Comparison of ENCODE assay signal across 8 cellular contexts in genomic region chr19:12294308-12295158, GRCh38. TPM values are rescaled to one million over a fixed set of nuclear protein-coding genes. Genes with fewer than 3 reads are reported as not detected.
DNase-seq lines count a peak whose midpoint lies in the region; ATAC-seq and TF ChIP-seq lines count a peak whose summit lies in the region.

TSS of gene ZNF44 (minus strand) at chr19:12294883. CDS start at chr19:12294694, 189 bp downstream.

- peak; percentile 99 for DNase-seq in DND-41
- peak; percentile 99 for DNase-seq in Karpas-422
- peak; percentile 98 for DNase-seq in activated effector memory CD4-positive, alpha-beta T cell treated with anti-CD3 and anti-CD28 coated beads, Interleukin-2, amount 50 U/mL, for 16 hours
- DNase-seq in fibroblast of the conjunctiva (ENCODE audit: low read depth): peak; percentile 88
- DNase-seq in nephron progenitor cell: peak; percentile 93
- peak; percentile 93 to 97 for DNase-seq in stimulated activated naive CD8-positive, alpha-beta T cell treated with anti-CD3 and anti-CD28 coated beads, Interleukin-15, amount 100 ng/mL, for 72 hours

- peaks cover 19% of the 10 kb centered on the region for H3K36me3 Mint-ChIP-seq in nephron progenitor cell (ENCODE audit: low read depth)

- peaks cover 29% of the 10 kb centered on the region for H3K4me1 ChIP-seq in DND-41 (ENCODE audit: insufficient read depth, low read length)
- H3K4me1 ChIP-seq in Karpas-422 (ENCODE audit: low read length): peaks cover 11% of the 10 kb centered on the region

- H3K27me3 Mint-ChIP-seq in nephron progenitor cell (ENCODE audit: low read depth, poor library complexity): peaks cover 8% of the 10 kb centered on the region
- H3K27me3 Mint-ChIP-seq in stimulated activated naive CD8-positive, alpha-beta T cell treated with anti-CD3 and anti-CD28 coated beads, Interleukin-15, amount 100 ng/mL, for 72 hours: no peaks in the 10 kb centered on the region

- H3K4me3 ChIP-seq in DND-41 (ENCODE audit: low read depth in 1 of 2, low read length in 2 of 2) (peak within 1 kb of the TSS; percentile 87 to 94), Karpas-422 (ENCODE audit: low read length) (peak within 1 kb of the TSS; percentile 89)

- H3K79me2 ChIP-seq in DND-41 (ENCODE audit: insufficient read depth, low read length): peaks cover 47% of the 10 kb centered on the region
- H3K79me2 ChIP-seq in Karpas-422 (ENCODE audit: low read length): peaks cover 45% of the 10 kb centered on the region

- H3K9ac ChIP-seq in DND-41 (ENCODE audit: low read depth, low read length) (peak within 1 kb of the TSS; percentile 83), Karpas-422 (ENCODE audit: low read length) (peak within 1 kb of the TSS; percentile 89)

- peaks cover 3% of the 10 kb centered on the region; the same call in 1 of the 2 replicates for H3K36me3 ChIP-seq in DND-41 (ENCODE audit: insufficient read depth, low read length)
- peaks cover 17% of the 10 kb centered on the region for H3K36me3 ChIP-seq in Karpas-422 (ENCODE audit: insufficient read depth, low read length)

- ATAC-seq in DND-41 (ENCODE audit: insufficient read depth, low read depth): peak; percentile 97
- peak; percentile 94 for ATAC-seq in GM21786 (IDR thresholded peaks at IDR 0.05; ENCODE audit: unreplicated experiment)
- ATAC-seq in stimulated activated naive CD8-positive, alpha-beta T cell treated with anti-CD3 and anti-CD28 coated beads, Interleukin-15, amount 100 ng/mL, for 72 hours: peak; percentile 99

- peak within 1 kb of the TSS; percentile 99 for H3K27ac Mint-ChIP-seq in nephron progenitor cell
- H3K27ac Mint-ChIP-seq in stimulated activated naive CD8-positive, alpha-beta T cell treated with anti-CD3 and anti-CD28 coated beads, Interleukin-15, amount 100 ng/mL, for 72 hours: peak within 1 kb of the TSS; percentile 96 to 98

- peak within 1 kb of the TSS; percentile 95 for H3K4me2 ChIP-seq in DND-41 (ENCODE audit: insufficient read depth, low read length)
- peak within 1 kb of the TSS; percentile 92 for H3K4me2 ChIP-seq in Karpas-422 (ENCODE audit: low read depth, low read length, poor library complexity, severe bottlenecking)

- peaks cover 25% of the 10 kb centered on the region for H3K4me1 Mint-ChIP-seq in nephron progenitor cell
- peaks cover 48% of the 10 kb centered on the region for H3K4me1 Mint-ChIP-seq in stimulated activated naive CD8-positive, alpha-beta T cell treated with anti-CD3 and anti-CD28 coated beads, Interleukin-15, amount 100 ng/mL, for 72 hours

- peak within 1 kb of the TSS; percentile 99 for H3K4me3 Mint-ChIP-seq in nephron progenitor cell
- H3K4me3 Mint-ChIP-seq in stimulated activated naive CD8-positive, alpha-beta T cell treated with anti-CD3 and anti-CD28 coated beads, Interleukin-15, amount 100 ng/mL, for 72 hours: peak within 1 kb of the TSS; percentile 100

- H3K9me3 Mint-ChIP-seq in nephron progenitor cell: peaks cover 54% of the 10 kb centered on the region
- H3K9me3 Mint-ChIP-seq in stimulated activated naive CD8-positive, alpha-beta T cell treated with anti-CD3 and anti-CD28 coated beads, Interleukin-15, amount 100 ng/mL, for 72 hours: no peaks in the 10 kb centered on the region

- H3K27ac ChIP-seq in DND-41 (ENCODE audit: low read length) (peak within 1 kb of the TSS; percentile 91), Karpas-422 (ENCODE audit: low read length) (peak within 1 kb of the TSS; percentile 54)

- TF ChIP-seq CTCF in DND-41 (IDR thresholded peaks at IDR 0.05; ENCODE audit: borderline replicate concordance, extremely low read depth, low read length, poor library complexity, severe bottlenecking): no peak
- TF ChIP-seq CTCF in nephron progenitor cell (IDR thresholded peaks at IDR 0.05): no peak

- no peaks in the 10 kb centered on the region for H3K9me2 ChIP-seq in Karpas-422 (replicated peaks; ENCODE audit: insufficient read depth, low read length)

- peak; percentile 89 for TF ChIP-seq POLR2A in Raji (IDR thresholded peaks at IDR 0.05; ENCODE audit: insufficient read depth, low read depth, low read length)

- H2AFZ ChIP-seq in DND-41 (ENCODE audit: low read depth, low read length): peak within 1 kb of the TSS; percentile 96
- no peak within 1 kb of the TSS for H2AFZ ChIP-seq in Karpas-422 (ENCODE audit: low read length)

- peaks cover 3% of the 10 kb centered on the region; the same call in 1 of the 2 replicates for H4K20me1 ChIP-seq in DND-41 (ENCODE audit: insufficient read depth, low read length)
- H4K20me1 ChIP-seq in Karpas-422 (ENCODE audit: insufficient read depth, low read depth, low read length): no peaks in the 10 kb centered on the region

- H3K27me3 ChIP-seq in DND-41 (ENCODE audit: insufficient read depth, low read length, poor library complexity): no peaks in the 10 kb centered on the region
- no peaks in the 10 kb centered on the region for H3K27me3 ChIP-seq in Karpas-422 (ENCODE audit: low read length)

- H3K9me3 ChIP-seq in DND-41 (ENCODE audit: insufficient read depth, low read length, severe bottlenecking) (no peaks in the 10 kb centered on the region), Karpas-422 (ENCODE audit: low read length) (no peaks in the 10 kb centered on the region)

RNA-seq across cellular contexts. Expression of gene ZNF44, which starts in this region (rescaled TPM):
- total RNA-seq in Karpas-422 (2014; rRNA removed; shearing (Covaris generic); ENCODE audit: low replicate concordance): 12.6 and 14.1 TPM in 2 replicates

Comparison
In these comparisons a context has a peak if more than half of its experiments do, and no peak if none do; other contexts are left out.
1. Peak in every context shown above with its lines: DNase-seq, ATAC-seq, H3K4me3 ChIP-seq and H3K27ac ChIP-seq.